22 cellular contexts compared by ENCODE assay signal in genomic region chr16:27761816-27762215, GRCh38.
A peak's percentile ranks its signal among the peaks of the same experiment; 100 is the strongest.
DNase-seq lines count a peak whose midpoint lies in the region; ATAC-seq, FAIRE-seq and TF ChIP-seq lines count a peak whose summit lies in the region.
"Had no signal": no experiment of that assay in that cellular context is flagged by ENCODE, and none has a peak within 500 bp of the region (broad histone marks: within the 10 kb centered on the region; RNA-seq: fewer than 3 reads in every experiment).

No MANE protein-coding gene starts in this region.

- no peak overlapping the region for H3K9ac ChIP-seq in trophoblast cell (ENCODE audit: low read length)

- H4K91ac ChIP-seq in trophoblast cell (ENCODE audit: low read depth, low read length): no peak overlapping the region

- no peaks in the 10 kb centered on the region for H3K79me1 ChIP-seq in trophoblast cell (ENCODE audit: low read length)

- H3K4me3 ChIP-seq in trophoblast cell (ENCODE audit: low read depth, low read length): no peak overlapping the region
- H3K4me3 ChIP-seq in aorta (ENCODE audit: low read length in 2 of 2): no peak overlapping the region
- no peak overlapping the region for H3K4me3 ChIP-seq in H7 (ENCODE audit: insufficient read depth, low read depth, low read length)
- H3K4me3 ChIP-seq: esophagus squamous epithelium, gastroesophageal sphincter, right atrium auricular region, SJCRH30 had no signal

- no peaks in the 10 kb centered on the region for H3K27me3 ChIP-seq in trophoblast cell (ENCODE audit: insufficient read depth, low read length)
- no peaks in the 10 kb centered on the region for H3K27me3 ChIP-seq in aorta (ENCODE audit: control insufficient read depth in 1 of 2, insufficient read depth in 2 of 2, low read length in 1 of 2)
- H3K27me3 ChIP-seq in H7 (ENCODE audit: control insufficient read depth, insufficient read depth, low read length): no peaks in the 10 kb centered on the region
- H3K27me3 ChIP-seq: esophagus squamous epithelium, gastroesophageal sphincter, right atrium auricular region, SJCRH30 had no signal

- no peak overlapping the region for H4K12ac ChIP-seq in trophoblast cell (ENCODE audit: low read depth, low read length)

- POLR2A ChIA-PET in HEK293T (lab: Yijun Ruan, JAX): no interaction called here

- no peak for ATAC-seq in aorta (ENCODE audit: low FRiP score)
- ATAC-seq: gastroesophageal sphincter; stimulated activated effector memory CD8-positive, alpha-beta T cell treated with anti-CD3 and anti-CD28 coated beads, Interleukin-12 subunit alpha, Interleukin-12 subunit beta, amount 100 ng/mL, for 72 hours had no signal

- intact Hi-C loops in aorta (cut with DNase I): no loop called here

- no peak for TF ChIP-seq POLR2A in GM12891 (IDR thresholded peaks at IDR 0.05; ENCODE audit: low read depth, low read length)

- no peak overlapping the region for H2BK120ac ChIP-seq in trophoblast cell (ENCODE audit: insufficient read depth, low read length, poor library complexity)

- H3K9me3 ChIP-seq in trophoblast cell (ENCODE audit: insufficient read depth, low read depth, low read length) (no peaks in the 10 kb centered on the region), aorta (ENCODE audit: control insufficient read depth, low read length) (no peaks in the 10 kb centered on the region)
- H3K9me3 ChIP-seq: SJCRH30 had no signal

- H3K36me3 ChIP-seq in trophoblast cell (ENCODE audit: control insufficient read depth in 1 of 2, insufficient read depth in 2 of 2, low read length in 2 of 2) (peaks cover 16% of the 10 kb centered on the region in 2 experiments), aorta (ENCODE audit: control insufficient read depth in 1 of 2, insufficient read depth in 2 of 2, low read length in 1 of 2) (peaks cover 0 to 3% of the 10 kb centered on the region in 2 donors), H7 (replicated peaks; ENCODE audit: control insufficient read depth, insufficient read depth, low read length) (no peaks in the 10 kb centered on the region; the same call in 1 of the 2 replicates)
- H3K36me3 ChIP-seq: SJCRH30 had no signal

- no peak overlapping the region for H3K14ac ChIP-seq in trophoblast cell (ENCODE audit: low read length)

- H4K8ac ChIP-seq in trophoblast cell (ENCODE audit: low read depth, low read length): no peak overlapping the region

- WGBS in trophoblast cell (ENCODE audit: extremely low coverage, insufficient coverage, insufficient read length): no CpG with 5 or more reads among the region's 7 CpGs
- 90 to 96% methylated on average over 7 of the region's 7 CpGs for WGBS in aorta, 2 donors

- FAIRE-seq in GM12891 (lab: Jason Lieb, UNC): peak; percentile 40
- FAIRE-seq: keratinocyte had no signal

- CTCF ChIA-PET in HEK293T (lab: Yijun Ruan, JAX): no interaction called here

- no peak overlapping the region for H2BK12ac ChIP-seq in trophoblast cell (ENCODE audit: low read length)

- peaks cover 0 to 12% of the 10 kb centered on the region in 2 experiments for H3K4me1 ChIP-seq in trophoblast cell (ENCODE audit: control insufficient read depth in 1 of 2, insufficient read depth in 2 of 2, low read length in 2 of 2)
- peaks cover 0 to 2% of the 10 kb centered on the region in 2 donors for H3K4me1 ChIP-seq in aorta (ENCODE audit: control insufficient read depth in 1 of 2, insufficient read depth in 2 of 2, low read length in 2 of 2)
- H3K4me1 ChIP-seq: gastroesophageal sphincter, right atrium auricular region, SJCRH30 had no signal

- no peak overlapping the region for H2BK5ac ChIP-seq in trophoblast cell (ENCODE audit: low read depth, low read length, poor library complexity)

- no peak overlapping the region for H2AK5ac ChIP-seq in trophoblast cell (ENCODE audit: low read length)

- H3K4me2 ChIP-seq in trophoblast cell (ENCODE audit: low read length): no peak overlapping the region

- H2AFZ ChIP-seq in trophoblast cell (ENCODE audit: insufficient read depth, low read length, poor library complexity): no peak overlapping the region

- H3K79me2 ChIP-seq in trophoblast cell (ENCODE audit: control insufficient read depth, insufficient read depth, low read length, poor library complexity): no peaks in the 10 kb centered on the region

- H3K27ac ChIP-seq in trophoblast cell (ENCODE audit: low read depth, low read length) (no peak overlapping the region), aorta (ENCODE audit: low read depth in 1 of 2, low read length in 2 of 2) (no peak overlapping the region)
- H3K27ac ChIP-seq: esophagus squamous epithelium, gastroesophageal sphincter, right atrium auricular region, SJCRH30 had no signal

- H3K4ac ChIP-seq in trophoblast cell (ENCODE audit: low read depth, low read length): no peak overlapping the region

- DNase-seq in GM12891 (ENCODE audit: insufficient read length, low spot score) (no peak), SKM-1 (lab: John Stamatoyannopoulos, UW; ENCODE audit: unreplicated experiment) (peak; percentile 22), glomerular visceral epithelial cell (ENCODE audit: extremely low spot score) (peak; percentile 96), trophoblast cell (peak; percentile 18 to 26), aorta (no peak), HEK293T (ENCODE audit: extremely low spot score) (no peak), H7 (no peak)
- DNase-seq: activated naive CD4-positive, alpha-beta T cell treated with Interleukin-2 at 50 U/mL for 16 hours; activated T-cell treated with anti-CD3 and anti-CD28 coated beads, Interleukin-2, amount 50 U/mL, for 1 hour; cortex of kidney; esophagus squamous epithelium; HCEC 1CT; NCI-H1436; NCI-H510A treated with DMSO at 0.1 percent for 48 hours; SJCRH30; stimulated activated CD4-positive, alpha-beta T cell treated with anti-CD3 and anti-CD28 coated beads, Interleukin-2, amount 100 ng/mL, for 48 hours; substantia nigra; T-helper 1 cell had no signal

- H3K23ac ChIP-seq in trophoblast cell (ENCODE audit: low read length): no peak overlapping the region

- H3K18ac ChIP-seq in trophoblast cell (ENCODE audit: low read length): no peak overlapping the region

TF ChIP-seq in GM12891, 5 proteins besides CTCF, POLR2A, EP300 and RAD21:
- TF ChIP-seq TAF1 (IDR thresholded peaks at IDR 0.05; ENCODE audit: low read depth, low read length) (no peak), PAX5 (IDR thresholded peaks at IDR 0.05; ENCODE audit: insufficient read depth, low read length, severe bottlenecking) (no peak), POU2F2 (IDR thresholded peaks at IDR 0.05; ENCODE audit: low read depth, low read length) (no peak), SPI1 (IDR thresholded peaks at IDR 0.05; ENCODE audit: low read depth, low read length) (no peak), POLR2AphosphoS5 (IDR thresholded peaks at IDR 0.05; ENCODE audit: low read depth, low read length) (no peak)

TF ChIP-seq in HEK293T, 16 proteins besides CTCF, POLR2A, EP300 and RAD21:
- no peak for TF ChIP-seq LEF1 (IDR thresholded peaks at IDR 0.05; ENCODE audit: borderline replicate concordance)
- TF ChIP-seq CTBP1 (IDR thresholded peaks at IDR 0.05; ENCODE audit: borderline replicate concordance): no peak
- TF ChIP-seq L3MBTL2 (conservative IDR thresholded peaks at IDR 0.05): no peak
TF ChIP-seq in HEK293T: peak in this region for 0.

Comparison
In these comparisons a context has a peak if more than half of its experiments do, and no peak if none do; other contexts are left out.
1. DNase-seq: peak in SKM-1 (single experiment), glomerular visceral epithelial cell (single experiment) and trophoblast cell (2 of 2); none in GM12891 (single experiment), aorta (0 of 2), HEK293T (single experiment) and H7 (single experiment).